25 cellular contexts compared by ENCODE assay signal in genomic region chr13:54799621-54800226, GRCh38.
"Had no signal": no experiment of that assay in that cellular context is flagged by ENCODE, and none has a peak within 500 bp of the region (broad histone marks: within the 10 kb centered on the region; RNA-seq: fewer than 3 reads in every experiment).

No MANE protein-coding gene starts in this region.

- H3K27me3 ChIP-seq: neural progenitor cell, ovary, right atrium auricular region, stomach, tibial artery, uterus had no signal

- H3K4me3 ChIP-seq: lower lobe of right lung, neural progenitor cell, ovary, right atrium auricular region, skin epidermis, stomach, thoracic aorta, tibial artery, uterus had no signal

- H3K9me3 ChIP-seq: lower lobe of right lung, ovary, right atrium auricular region, thoracic aorta, tibial artery, uterus had no signal

- ATAC-seq: left lobe of liver; lower lobe of right lung; naive thymus-derived CD8-positive, alpha-beta T cell; sciatic nerve; stimulated activated naive B cell treated with anti-CD40 and anti-IgM and Interleukin-4, amounts not matched to agents 10 μg/mL and 1 μg/mL and 100 μg/mL, for 72 hours; stimulated activated naive CD8-positive, alpha-beta T cell treated with anti-CD3 and anti-CD28 coated beads, Interleukin-15, Interleukin-2, amounts not matched to agents 100 U/mL and 50 U/mL, for 24 hours had no signal

- H3K4me1 ChIP-seq: lower lobe of right lung, neural progenitor cell, right atrium auricular region, stomach, tibial artery, uterus had no signal

- H3K9ac ChIP-seq: neural progenitor cell had no signal

- FAIRE-seq: islet of Langerhans had no signal

- H3K27ac ChIP-seq: lower lobe of right lung, neural progenitor cell, ovary, right atrium auricular region, skin epidermis, stomach, thoracic aorta, tibial artery, uterus had no signal

- H3K36me3 ChIP-seq: lower lobe of right lung, neural progenitor cell, ovary, right atrium auricular region, stomach, thoracic aorta, tibial artery, uterus had no signal

- DNase-seq: hypothalamus; immature natural killer cell; lower lobe of right lung; mammary epithelial cell; mesenchymal stem cell; naive thymus-derived CD8-positive, alpha-beta T cell; nephron progenitor cell; ovary; stimulated activated CD4-positive, alpha-beta T cell treated with anti-CD3 and anti-CD28 coated beads, Interleukin-12 subunit alpha, Interleukin-12 subunit beta, amount 100 ng/mL, for 4 hours; stimulated activated CD4-positive, alpha-beta T cell treated with anti-CD3 and anti-CD28 coated beads, Interleukin-15, amount 100 ng/mL, for 24 hours; stimulated activated CD4-positive, alpha-beta T cell treated with anti-CD3 and anti-CD28 coated beads, Interleukin-2, amount 100 ng/mL, for 24 hours; stimulated activated CD4-positive, alpha-beta T cell treated with anti-CD3 and anti-CD28 coated beads, Interleukin-4, amount 100 ng/mL, for 1 hour; stimulated activated naive B cell treated with anti-CD40 and anti-IgM and Interleukin-4, amounts not matched to agents 10 μg/mL and 1 μg/mL and 100 μg/mL, for 72 hours; stimulated activated naive CD8-positive, alpha-beta T cell treated with anti-CD3 and anti-CD28 coated beads, Interleukin-15, Interleukin-2, amounts not matched to agents 100 U/mL and 50 U/mL, for 24 hours; stomach; tibial artery; trophoblast cell; uterus had no signal
